8 cellular contexts compared by ENCODE assay signal in the genomic region with DNA sequence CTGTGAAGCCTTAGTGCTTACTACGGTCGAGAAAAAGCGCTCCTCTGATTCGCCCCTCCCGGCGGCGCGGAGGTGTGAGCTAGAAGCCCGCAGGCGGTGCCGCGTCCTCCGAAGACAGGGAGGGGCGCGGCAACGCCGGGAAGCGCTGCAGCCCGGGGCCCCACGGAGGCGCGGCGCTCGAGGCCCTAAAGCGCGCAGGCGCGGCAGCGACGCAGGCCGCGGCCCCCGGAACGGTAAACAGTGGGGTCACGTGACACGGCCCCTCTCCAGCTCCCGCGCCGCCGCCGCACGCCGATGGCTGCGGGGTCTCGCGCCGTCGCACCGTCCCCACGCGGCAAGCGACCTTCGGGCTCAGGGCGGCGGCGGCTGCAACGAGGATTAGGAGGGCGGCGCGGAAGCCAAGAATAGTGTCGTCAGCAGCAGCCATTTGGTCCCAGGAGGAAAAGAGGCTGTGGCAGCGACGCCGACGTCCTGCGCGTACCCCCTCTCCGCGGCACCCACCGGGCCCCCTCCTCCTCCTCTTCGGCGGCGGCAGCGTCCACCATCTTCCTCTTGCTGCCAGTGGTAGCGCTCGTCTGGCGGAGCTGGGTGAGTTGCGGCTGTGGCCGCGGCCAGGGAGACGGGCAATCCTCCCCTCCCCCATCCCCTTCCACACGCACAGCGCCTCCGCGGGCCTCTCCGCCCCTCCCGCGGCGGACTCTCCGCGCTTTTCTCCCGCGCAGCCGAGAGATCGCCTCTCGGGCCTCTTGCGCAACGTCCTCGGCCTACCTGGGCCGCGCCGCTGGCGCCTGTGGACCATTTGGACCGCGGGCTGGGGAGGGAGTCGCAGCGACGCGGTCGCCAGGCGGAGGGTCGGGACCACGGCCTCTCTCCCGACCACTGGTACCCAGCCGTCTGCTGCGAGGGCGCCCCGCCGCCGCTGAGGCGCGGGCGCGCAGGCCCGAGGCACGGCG. TPM values are rescaled to one million over a fixed set of nuclear protein-coding genes. Genes with fewer than 3 reads are reported as not detected.
DNase-seq lines count a peak whose midpoint lies in the region; ATAC-seq, FAIRE-seq and TF ChIP-seq lines count a peak whose summit lies in the region.

A gene with protein sequence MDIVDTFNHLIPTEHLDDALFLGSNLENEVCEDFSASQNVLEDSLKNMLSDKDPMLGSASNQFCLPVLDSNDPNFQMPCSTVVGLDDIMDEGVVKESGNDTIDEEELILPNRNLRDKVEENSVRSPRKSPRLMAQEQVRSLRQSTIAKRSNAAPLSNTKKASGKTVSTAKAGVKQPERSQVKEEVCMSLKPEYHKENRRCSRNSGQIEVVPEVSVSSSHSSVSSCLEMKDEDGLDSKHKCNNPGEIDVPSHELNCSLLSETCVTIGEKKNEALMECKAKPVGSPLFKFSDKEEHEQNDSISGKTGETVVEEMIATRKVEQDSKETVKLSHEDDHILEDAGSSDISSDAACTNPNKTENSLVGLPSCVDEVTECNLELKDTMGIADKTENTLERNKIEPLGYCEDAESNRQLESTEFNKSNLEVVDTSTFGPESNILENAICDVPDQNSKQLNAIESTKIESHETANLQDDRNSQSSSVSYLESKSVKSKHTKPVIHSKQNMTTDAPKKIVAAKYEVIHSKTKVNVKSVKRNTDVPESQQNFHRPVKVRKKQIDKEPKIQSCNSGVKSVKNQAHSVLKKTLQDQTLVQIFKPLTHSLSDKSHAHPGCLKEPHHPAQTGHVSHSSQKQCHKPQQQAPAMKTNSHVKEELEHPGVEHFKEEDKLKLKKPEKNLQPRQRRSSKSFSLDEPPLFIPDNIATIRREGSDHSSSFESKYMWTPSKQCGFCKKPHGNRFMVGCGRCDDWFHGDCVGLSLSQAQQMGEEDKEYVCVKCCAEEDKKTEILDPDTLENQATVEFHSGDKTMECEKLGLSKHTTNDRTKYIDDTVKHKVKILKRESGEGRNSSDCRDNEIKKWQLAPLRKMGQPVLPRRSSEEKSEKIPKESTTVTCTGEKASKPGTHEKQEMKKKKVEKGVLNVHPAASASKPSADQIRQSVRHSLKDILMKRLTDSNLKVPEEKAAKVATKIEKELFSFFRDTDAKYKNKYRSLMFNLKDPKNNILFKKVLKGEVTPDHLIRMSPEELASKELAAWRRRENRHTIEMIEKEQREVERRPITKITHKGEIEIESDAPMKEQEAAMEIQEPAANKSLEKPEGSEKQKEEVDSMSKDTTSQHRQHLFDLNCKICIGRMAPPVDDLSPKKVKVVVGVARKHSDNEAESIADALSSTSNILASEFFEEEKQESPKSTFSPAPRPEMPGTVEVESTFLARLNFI (N-terminal part only) (plus strand): TSS at position 240 of the 953 bp plus-strand sequence. CDS start 10,750 bp downstream, outside the sequence.

- peaks cover 4% of the 10 kb centered on the region for H3K27me3 ChIP-seq in BJ (ENCODE audit: control insufficient read depth, insufficient read depth, low read length)

- peaks cover 37% of the 10 kb centered on the region for H3K4me1 Mint-ChIP-seq in activated CD4-positive, alpha-beta T cell treated with anti-CD3 and anti-CD28 coated beads for 36 hours
- peaks cover 50% of the 10 kb centered on the region for H3K4me1 Mint-ChIP-seq in chondrocyte (ENCODE audit: low read depth)

- H3K36me3 ChIP-seq in BJ (ENCODE audit: control insufficient read depth, insufficient read depth, low read length) = no peaks in the 10 kb centered on the region

- peak within 1 kb of the TSS; percentile 99 for H3K4me3 Mint-ChIP-seq in activated CD4-positive, alpha-beta T cell treated with anti-CD3 and anti-CD28 coated beads for 36 hours
- peak within 1 kb of the TSS; percentile 93 for H3K4me3 Mint-ChIP-seq in chondrocyte (ENCODE audit: unreplicated experiment)

- no peaks in the 10 kb centered on the region for H3K9me3 Mint-ChIP-seq in activated CD4-positive, alpha-beta T cell treated with anti-CD3 and anti-CD28 coated beads for 36 hours (ENCODE audit: low read depth)
- no peaks in the 10 kb centered on the region for H3K9me3 Mint-ChIP-seq in chondrocyte (ENCODE audit: low read depth)

- no peaks in the 10 kb centered on the region for H3K27me3 Mint-ChIP-seq in activated CD4-positive, alpha-beta T cell treated with anti-CD3 and anti-CD28 coated beads for 36 hours
- peaks cover 4% of the 10 kb centered on the region for H3K27me3 Mint-ChIP-seq in chondrocyte (ENCODE audit: low read depth)

- POLR2A ChIA-PET in BJ (lab: Charles Lee) = interaction anchor here (0.6 kb wide), 1 partner anchor 170 kb away, joined by 8 read pairs; no protein-coding TSS in a partner anchor
- POLR2A ChIA-PET in activated CD4-positive, alpha-beta T cell treated with anti-CD3 and anti-CD28 coated beads for 36 hours (lab: Charles Lee) = interaction anchor here (0.6 to 2.0 kb wide), 5 partner anchors 14 to 70 kb away, joined by 3 to 7 read pairs (median 3); no protein-coding TSS in a partner anchor

- FAIRE-seq in GM19239 (lab: Jason Lieb, UNC) = peak; percentile 90

- H3K4me3 ChIP-seq in BJ (ENCODE audit: low read depth, low read length) = peak within 1 kb of the TSS; percentile 92

- TF ChIP-seq CTCF in BJ (IDR thresholded peaks at IDR 0.05; ENCODE audit: insufficient read depth, low read depth, low read length) (peak; percentile 24; the same call in 1 of the 2 replicates), chondrocyte (IDR thresholded peaks at IDR 0.05) (peak; percentile 54)

- DNase-seq in BJ (ENCODE audit: low read depth) (peak; percentile 29), GM19239 (ENCODE audit: insufficient read length, low spot score) (peak; percentile 78), NCI-H524 (lab: John Stamatoyannopoulos, UW) (peak; percentile 91), chondrocyte (ENCODE audit: low spot score) (peak; percentile 96), kidney glomerular epithelial cell (lab: John Stamatoyannopoulos, UW) (peak; percentile 74)
- DNase-seq in activated CD4-positive, alpha-beta T cell treated with anti-CD3 and anti-CD28 coated beads for 36 hours = peak; percentile 95
- DNase-seq in stimulated activated CD4-positive, alpha-beta T cell treated with anti-CD3 and anti-CD28 coated beads, Interleukin-1b, Interleukin-23, amount 100 ng/mL, for 1 hour (ENCODE audit: low read depth in 2 of 2) = peak; percentile 74 to 76

- intact Hi-C loops in activated CD4-positive, alpha-beta T cell treated with anti-CD3 and anti-CD28 coated beads for 36 hours (cut with DNase I, micrococcal nuclease) = loop anchor here (1.0 to 5.0 kb wide), 4 partner anchors 38 to 64 kb away; a partner anchor contains a TSS

- peak within 1 kb of the TSS; percentile 99 for H3K27ac Mint-ChIP-seq in activated CD4-positive, alpha-beta T cell treated with anti-CD3 and anti-CD28 coated beads for 36 hours
- peak within 1 kb of the TSS; percentile 92 for H3K27ac Mint-ChIP-seq in chondrocyte (ENCODE audit: unreplicated experiment)

- peak; percentile 84 for ATAC-seq in HG03442 (IDR thresholded peaks at IDR 0.05; ENCODE audit: unreplicated experiment)
- peak; percentile 94 for ATAC-seq in activated CD4-positive, alpha-beta T cell treated with anti-CD3 and anti-CD28 coated beads for 36 hours

- H3K36me3 Mint-ChIP-seq in activated CD4-positive, alpha-beta T cell treated with anti-CD3 and anti-CD28 coated beads for 36 hours (ENCODE audit: low read depth) = peaks cover 4% of the 10 kb centered on the region
- H3K36me3 Mint-ChIP-seq in chondrocyte (ENCODE audit: low read depth) = no peaks in the 10 kb centered on the region

- CTCF ChIA-PET in BJ (lab: Yijun Ruan, JAX) = interaction anchor here (1.0 to 1.5 kb wide), 3 partner anchors 17 to 129 kb away, joined by 4 to 7 read pairs (median 4); no protein-coding TSS in a partner anchor
- CTCF ChIA-PET in activated CD4-positive, alpha-beta T cell treated with anti-CD3 and anti-CD28 coated beads for 36 hours (lab: Charles Lee) = interaction anchor here (0.6 to 3.7 kb wide), 9 partner anchors 16 to 129 kb away, joined by 3 to 25 read pairs (median 4); no protein-coding TSS in a partner anchor

RNA-seq across cellular contexts. Expression of the gene that starts here (rescaled TPM):
- 7.4 and 15.6 TPM in 2 replicates for polyA plus RNA-seq in BJ (2011; rRNA removed)
- polyA minus RNA-seq in BJ (2011; rRNA and poly(A)+ RNA removed) = 11.1 and 13.3 TPM in 2 replicates
- 10 to 100 TPM; 50.5 to 56.5 TPM for total RNA-seq in activated CD4-positive, alpha-beta T cell treated with anti-CD3 and anti-CD28 coated beads for 36 hours
- total RNA-seq in chondrocyte = 34.6 to 42.1 TPM (median 34.7 TPM) in 3 replicates

Comparison
In these comparisons a context has a peak if more than half of its experiments do, and no peak if none do; other contexts are left out.
1. Peak in every context shown above with its lines: DNase-seq, ATAC-seq and H3K4me3 ChIP-seq.
2. DNase-seq: peak in every context shown above with its lines; median percentile 96 in chondrocyte; 95 in activated CD4-positive, alpha-beta T cell treated with anti-CD3 and anti-CD28 coated beads for 36 hours; 91 in NCI-H524; 78 in GM19239; 75 in stimulated activated CD4-positive, alpha-beta T cell treated with anti-CD3 and anti-CD28 coated beads, Interleukin-1b, Interleukin-23, amount 100 ng/mL, for 1 hour; 74 in kidney glomerular epithelial cell; 29 in BJ.